Comparison of ENCODE assay signal across 18 cellular contexts in genomic region chr3:52695798-52696649, GRCh38. TPM values are rescaled to one million over a fixed set of nuclear protein-coding genes. Genes with fewer than 3 reads are reported as not detected.
DNase-seq lines count a peak whose midpoint lies in the region; ATAC-seq and TF ChIP-seq lines count a peak whose summit lies in the region.
"Had no signal": no experiment of that assay in that cellular context is flagged by ENCODE, and none has a peak within 500 bp of the region (broad histone marks: within the 10 kb centered on the region; RNA-seq: fewer than 3 reads in every experiment).

No MANE protein-coding gene starts in this region.

- H3K27me3 ChIP-seq in HCT116 (ENCODE audit: insufficient read depth, low read length), result no peaks in the 10 kb centered on the region
- H3K27me3 ChIP-seq: BE2C had no signal

- no peak overlapping the region for H3K4me3 Mint-ChIP-seq in stimulated activated naive CD8-positive, alpha-beta T cell treated with anti-CD3 and anti-CD28 coated beads, Interleukin-15, Interleukin-2, amounts not matched to agents 100 ng/mL and 50 ng/mL, for 24 hours
- no peak overlapping the region for H3K4me3 Mint-ChIP-seq in WTC11
- H3K4me3 Mint-ChIP-seq in stimulated activated naive B cell treated with anti-CD40 and anti-IgM and Interleukin-4, amounts not matched to agents 10 μg/mL and 1 μg/mL and 100 μg/mL, for 72 hours, result no peak overlapping the region

- no peak for TF ChIP-seq CTCF in HCT116 (IDR thresholded peaks at IDR 0.05 in 2 of 3, conservative IDR thresholded peaks at IDR 0.05 in 1 of 3; ENCODE audit: borderline replicate concordance in 1 of 3, insufficient read depth in 1 of 3, low read depth in 2 of 3, low read length in 2 of 3)
- TF ChIP-seq CTCF in WTC11 (IDR thresholded peaks at IDR 0.05), result no peak

- H4K20me1 ChIP-seq in HCT116 (ENCODE audit: insufficient read depth), result peaks cover 26% of the 10 kb centered on the region; the same call in 1 of the 2 replicates

- H3K27ac Mint-ChIP-seq in stimulated activated naive CD8-positive, alpha-beta T cell treated with anti-CD3 and anti-CD28 coated beads, Interleukin-15, Interleukin-2, amounts not matched to agents 100 ng/mL and 50 ng/mL, for 24 hours, result peak overlapping the region; percentile 31
- H3K27ac Mint-ChIP-seq in WTC11, result no peak overlapping the region
- peak overlapping the region; percentile 37 for H3K27ac Mint-ChIP-seq in stimulated activated naive B cell treated with anti-CD40 and anti-IgM and Interleukin-4, amounts not matched to agents 10 μg/mL and 1 μg/mL and 100 μg/mL, for 72 hours

- peaks cover 69% of the 10 kb centered on the region for H3K36me3 Mint-ChIP-seq in stimulated activated naive CD8-positive, alpha-beta T cell treated with anti-CD3 and anti-CD28 coated beads, Interleukin-15, Interleukin-2, amounts not matched to agents 100 ng/mL and 50 ng/mL, for 24 hours (ENCODE audit: low read depth)
- H3K36me3 Mint-ChIP-seq in WTC11, result peaks cover 61% of the 10 kb centered on the region
- H3K36me3 Mint-ChIP-seq in stimulated activated naive B cell treated with anti-CD40 and anti-IgM and Interleukin-4, amounts not matched to agents 10 μg/mL and 1 μg/mL and 100 μg/mL, for 72 hours, result peaks cover 18 to 38% of the 10 kb centered on the region in 2 donors

- no peaks in the 10 kb centered on the region for H3K27me3 Mint-ChIP-seq in stimulated activated naive CD8-positive, alpha-beta T cell treated with anti-CD3 and anti-CD28 coated beads, Interleukin-15, Interleukin-2, amounts not matched to agents 100 ng/mL and 50 ng/mL, for 24 hours
- no peaks in the 10 kb centered on the region for H3K27me3 Mint-ChIP-seq in WTC11 (ENCODE audit: low read depth)
- H3K27me3 Mint-ChIP-seq in stimulated activated naive B cell treated with anti-CD40 and anti-IgM and Interleukin-4, amounts not matched to agents 10 μg/mL and 1 μg/mL and 100 μg/mL, for 72 hours, result no peaks in the 10 kb centered on the region

- H3K9me3 Mint-ChIP-seq in stimulated activated naive CD8-positive, alpha-beta T cell treated with anti-CD3 and anti-CD28 coated beads, Interleukin-15, Interleukin-2, amounts not matched to agents 100 ng/mL and 50 ng/mL, for 24 hours, result no peaks in the 10 kb centered on the region
- no peaks in the 10 kb centered on the region for H3K9me3 Mint-ChIP-seq in WTC11
- H3K9me3 Mint-ChIP-seq in stimulated activated naive B cell treated with anti-CD40 and anti-IgM and Interleukin-4, amounts not matched to agents 10 μg/mL and 1 μg/mL and 100 μg/mL, for 72 hours, result no peaks in the 10 kb centered on the region

- no peaks in the 10 kb centered on the region for H3K9me2 ChIP-seq in HCT116 (ENCODE audit: insufficient read depth)

- H3K79me2 ChIP-seq in HCT116 (ENCODE audit: insufficient read depth, low read length), result peaks cover 28% of the 10 kb centered on the region

- no peak overlapping the region for H3K4me3 ChIP-seq in HCT116 (replicated peaks in 1 of 2; ENCODE audit: low read depth in 1 of 2, low read length in 2 of 2)

- CTCF ChIA-PET in HCT116 (lab: Charles Lee), result no interaction called here
- CTCF ChIA-PET in WTC11 (lab: Charles Lee), result no interaction called here

- H3K4me1 Mint-ChIP-seq in stimulated activated naive CD8-positive, alpha-beta T cell treated with anti-CD3 and anti-CD28 coated beads, Interleukin-15, Interleukin-2, amounts not matched to agents 100 ng/mL and 50 ng/mL, for 24 hours (ENCODE audit: low read depth), result peaks cover 43% of the 10 kb centered on the region
- no peaks in the 10 kb centered on the region for H3K4me1 Mint-ChIP-seq in WTC11
- peaks cover 11 to 45% of the 10 kb centered on the region in 2 donors for H3K4me1 Mint-ChIP-seq in stimulated activated naive B cell treated with anti-CD40 and anti-IgM and Interleukin-4, amounts not matched to agents 10 μg/mL and 1 μg/mL and 100 μg/mL, for 72 hours

- no peak for TF ChIP-seq RAD21 in HCT116 (IDR thresholded peaks at IDR 0.05; ENCODE audit: low read depth)

- POLR2A ChIA-PET in HCT116 (lab: Charles Lee), result interaction anchor here (1.8 kb wide), 1 partner anchor 9 kb away, joined by 4 read pairs; no protein-coding TSS in a partner anchor
- POLR2A ChIA-PET in WTC11 (lab: Charles Lee), result interaction anchor here (0.5 to 1.4 kb wide), 2 partner anchors 10 to 70 kb away, joined by 3 to 5 read pairs; partner anchors contain the start of genes GLT8D1 and SPCS1

- peaks cover 54 to 61% of the 10 kb centered on the region in 2 experiments for H3K36me3 ChIP-seq in HCT116 (ENCODE audit: control insufficient read depth in 1 of 2, insufficient read depth in 2 of 2, low read length in 2 of 2)

- no peak overlapping the region for H3K9ac ChIP-seq in HCT116 (ENCODE audit: low read length)

- DNase-seq in stimulated activated naive CD8-positive, alpha-beta T cell treated with anti-CD3 and anti-CD28 coated beads, Interleukin-15, Interleukin-2, amounts not matched to agents 100 U/mL and 50 U/mL, for 24 hours, result no peak
- DNase-seq in HCT116 (ENCODE audit: low read depth, low spot score), result no peak
- no peak for DNase-seq in WTC11 (ENCODE audit: low spot score)
- no peak for DNase-seq in stimulated activated naive B cell treated with anti-CD40 and anti-IgM and Interleukin-4, amounts not matched to agents 10 μg/mL and 1 μg/mL and 100 μg/mL, for 72 hours
- no peak for DNase-seq in NCI-H2171 treated with DMSO at 0.1 percent for 48 hours (lab: John Stamatoyannopoulos, UW)
- DNase-seq in T-helper 2 cell, result no peak
- DNase-seq: activated CD4-positive, alpha-beta T cell treated with anti-CD3 and anti-CD28 coated beads for 48 hours; activated naive CD4-positive, alpha-beta T cell treated with anti-CD3 and anti-CD28 coated beads, Interleukin-2, amount 50 U/mL, for 16 hours; BE2C; cerebellar nuclear complex; foreskin melanocyte; hippocampal formation; NCI-H1417 treated with DMSO at 0.1 percent for 48 hours; NCI-H2107; NCI-H524 treated with DMSO at 0.1 percent for 48 hours; nucleus accumbens had no signal

- no peak overlapping the region for H3K27ac ChIP-seq in HCT116 (ENCODE audit: low read depth, low read length)

- H3K9me3 ChIP-seq in HCT116 (ENCODE audit: control insufficient read depth in 1 of 2, insufficient read depth in 1 of 2, low read depth in 1 of 2, low read length in 2 of 2), result no peaks in the 10 kb centered on the region
- H3K9me3 ChIP-seq: BE2C had no signal

- no TSS peak for BruUV-seq in HCT116 (replicated peaks; lab: Mats Ljungman, UMichigan)

- no peak overlapping the region for H2AFZ ChIP-seq in HCT116 (ENCODE audit: low read depth, low read length, poor library complexity, severe bottlenecking)

- no peak for TF ChIP-seq POLR2A in HCT116 (IDR thresholded peaks at IDR 0.05; ENCODE audit: borderline replicate concordance, extremely low read depth, insufficient read depth, insufficient read length)

- intact Hi-C loops in HCT116 (cut with micrococcal nuclease), result no loop called here

- H3K4me1 ChIP-seq in HCT116 (ENCODE audit: control insufficient read depth in 1 of 2, insufficient read depth in 2 of 2, low read length in 2 of 2), result no peaks in the 10 kb centered on the region
- H3K4me1 ChIP-seq: BE2C had no signal

- no peak overlapping the region for H3K4me2 ChIP-seq in HCT116 (ENCODE audit: low read length)

- no peak for ATAC-seq in stimulated activated naive CD8-positive, alpha-beta T cell treated with anti-CD3 and anti-CD28 coated beads, Interleukin-15, Interleukin-2, amounts not matched to agents 100 U/mL and 50 U/mL, for 24 hours
- ATAC-seq in HCT116 (0 out of 2 replicates have a peak, but pooled peaks have one; percentile 10), WTC11 (no peak), GM19455 (IDR thresholded peaks at IDR 0.05; ENCODE audit: unreplicated experiment) (no peak)
- no peak for ATAC-seq in stimulated activated naive B cell treated with anti-CD40 and anti-IgM and Interleukin-4, amounts not matched to agents 10 μg/mL and 1 μg/mL and 100 μg/mL, for 72 hours (replicated peaks)

- RAD21 ChIA-PET in HCT116 (lab: Charles Lee; ENCODE audit: low non-redundant PET in 1 of 2, low total read pairs in 2 of 2, uncharacterized antibody in 2 of 2, unreplicated experiment in 2 of 2), result no interaction called here

TF ChIP-seq in HCT116, 20 proteins besides CTCF, POLR2A, EP300 and RAD21:
- TF ChIP-seq SP1 (IDR thresholded peaks at IDR 0.05; ENCODE audit: low read depth), result no peak
- peak; percentile 46 for TF ChIP-seq POLR2AphosphoS5 (IDR thresholded peaks at IDR 0.05; ENCODE audit: low read depth, low read length)
- TF ChIP-seq SIN3A (IDR thresholded peaks at IDR 0.05; ENCODE audit: low read depth), result no peak

TF ChIP-seq in WTC11, 78 proteins besides CTCF, POLR2A, EP300 and RAD21:
- TF ChIP-seq SP1 (CRISPR knock-in tag; conservative IDR thresholded peaks at IDR 0.05) (no peak), NFATC4 (CRISPR knock-in tag; IDR thresholded peaks at IDR 0.05) (peak; percentile 15; the same call in 1 of the 2 replicates), ESRRA (CRISPR knock-in tag; IDR thresholded peaks at IDR 0.05; ENCODE audit: borderline replicate concordance) (no peak)

RNA-seq across cellular contexts. Expression of gene GLT8D1, which starts 9.6 kb away (rescaled TPM):
- total RNA-seq in HCT116 (2021; ENCODE audit: unreplicated experiment) (42.1 TPM), WTC11 (2021) (41.2 to 46.0 TPM (median 43.8 TPM) in 3 replicates)
- 34.3 and 42.6 TPM in 2 replicates for polyA plus RNA-seq in HCT116 (2012)

RNA-seq across cellular contexts. Expression of gene SPCS1, which starts 9.9 kb away (rescaled TPM):
- 124 TPM for total RNA-seq in HCT116 (2021; ENCODE audit: unreplicated experiment)
- 96.1 and 109 TPM in 2 replicates for polyA plus RNA-seq in HCT116 (2012)
- 92.5 to 101 TPM (median 98.5 TPM) in 3 replicates for total RNA-seq in WTC11 (2021)

RNA-seq across cellular contexts. Expression of gene GNL3, which starts 10.2 kb away (rescaled TPM):
- total RNA-seq in HCT116 (2021; ENCODE audit: unreplicated experiment) (205 TPM), WTC11 (2021) (131 to 180 TPM (median 133 TPM) in 3 replicates)
- 74.2 and 88.1 TPM in 2 replicates for polyA plus RNA-seq in HCT116 (2012)

RNA-seq across cellular contexts. Expression of gene PBRM1, which starts 10.3 kb away (rescaled TPM):
- 40.0 TPM for total RNA-seq in HCT116 (2021; ENCODE audit: unreplicated experiment)
- polyA plus RNA-seq in HCT116 (2012), result 11.0 and 15.0 TPM in 2 replicates
- 44.3 to 48.8 TPM (median 48.8 TPM) in 3 replicates for total RNA-seq in WTC11 (2021)
